1 cellular context compared by ENCODE assay signal in genomic region chr6:130076512-130076911, GRCh38.
TF ChIP-seq lines count a peak whose summit lies in the region.

No MANE protein-coding gene starts in this region.

TF ChIP-seq in IMR-90, 13 proteins besides CTCF, POLR2A, EP300 and RAD21:
- no peak for TF ChIP-seq SMC3 (IDR thresholded peaks at IDR 0.05; ENCODE audit: low read depth, low read length)
- no peak for TF ChIP-seq MAFK (IDR thresholded peaks at IDR 0.05; ENCODE audit: low read depth, low read length)
TF ChIP-seq in IMR-90: peak in this region for 0.
